2 cellular contexts compared by ENCODE assay signal in genomic region chr5:61307611-61308010, GRCh38.
TF ChIP-seq lines count a peak whose summit lies in the region.

No MANE protein-coding gene starts in this region.

TF ChIP-seq in A549, 52 proteins besides CTCF, POLR2A, EP300 and RAD21 (continued from another document):
- TF ChIP-seq HOXB13 (CRISPR knock-in tag; IDR thresholded peaks at IDR 0.05; ENCODE audit: low read depth), result no peak
- TF ChIP-seq E2F6 (IDR thresholded peaks at IDR 0.05; ENCODE audit: borderline replicate concordance, low read depth), result no peak
TF ChIP-seq in A549: peak in this region for 0.

TF ChIP-seq in GM23338, 12 proteins besides CTCF, POLR2A, EP300 and RAD21 (continued from another document):
- TF ChIP-seq, protein P1, sequence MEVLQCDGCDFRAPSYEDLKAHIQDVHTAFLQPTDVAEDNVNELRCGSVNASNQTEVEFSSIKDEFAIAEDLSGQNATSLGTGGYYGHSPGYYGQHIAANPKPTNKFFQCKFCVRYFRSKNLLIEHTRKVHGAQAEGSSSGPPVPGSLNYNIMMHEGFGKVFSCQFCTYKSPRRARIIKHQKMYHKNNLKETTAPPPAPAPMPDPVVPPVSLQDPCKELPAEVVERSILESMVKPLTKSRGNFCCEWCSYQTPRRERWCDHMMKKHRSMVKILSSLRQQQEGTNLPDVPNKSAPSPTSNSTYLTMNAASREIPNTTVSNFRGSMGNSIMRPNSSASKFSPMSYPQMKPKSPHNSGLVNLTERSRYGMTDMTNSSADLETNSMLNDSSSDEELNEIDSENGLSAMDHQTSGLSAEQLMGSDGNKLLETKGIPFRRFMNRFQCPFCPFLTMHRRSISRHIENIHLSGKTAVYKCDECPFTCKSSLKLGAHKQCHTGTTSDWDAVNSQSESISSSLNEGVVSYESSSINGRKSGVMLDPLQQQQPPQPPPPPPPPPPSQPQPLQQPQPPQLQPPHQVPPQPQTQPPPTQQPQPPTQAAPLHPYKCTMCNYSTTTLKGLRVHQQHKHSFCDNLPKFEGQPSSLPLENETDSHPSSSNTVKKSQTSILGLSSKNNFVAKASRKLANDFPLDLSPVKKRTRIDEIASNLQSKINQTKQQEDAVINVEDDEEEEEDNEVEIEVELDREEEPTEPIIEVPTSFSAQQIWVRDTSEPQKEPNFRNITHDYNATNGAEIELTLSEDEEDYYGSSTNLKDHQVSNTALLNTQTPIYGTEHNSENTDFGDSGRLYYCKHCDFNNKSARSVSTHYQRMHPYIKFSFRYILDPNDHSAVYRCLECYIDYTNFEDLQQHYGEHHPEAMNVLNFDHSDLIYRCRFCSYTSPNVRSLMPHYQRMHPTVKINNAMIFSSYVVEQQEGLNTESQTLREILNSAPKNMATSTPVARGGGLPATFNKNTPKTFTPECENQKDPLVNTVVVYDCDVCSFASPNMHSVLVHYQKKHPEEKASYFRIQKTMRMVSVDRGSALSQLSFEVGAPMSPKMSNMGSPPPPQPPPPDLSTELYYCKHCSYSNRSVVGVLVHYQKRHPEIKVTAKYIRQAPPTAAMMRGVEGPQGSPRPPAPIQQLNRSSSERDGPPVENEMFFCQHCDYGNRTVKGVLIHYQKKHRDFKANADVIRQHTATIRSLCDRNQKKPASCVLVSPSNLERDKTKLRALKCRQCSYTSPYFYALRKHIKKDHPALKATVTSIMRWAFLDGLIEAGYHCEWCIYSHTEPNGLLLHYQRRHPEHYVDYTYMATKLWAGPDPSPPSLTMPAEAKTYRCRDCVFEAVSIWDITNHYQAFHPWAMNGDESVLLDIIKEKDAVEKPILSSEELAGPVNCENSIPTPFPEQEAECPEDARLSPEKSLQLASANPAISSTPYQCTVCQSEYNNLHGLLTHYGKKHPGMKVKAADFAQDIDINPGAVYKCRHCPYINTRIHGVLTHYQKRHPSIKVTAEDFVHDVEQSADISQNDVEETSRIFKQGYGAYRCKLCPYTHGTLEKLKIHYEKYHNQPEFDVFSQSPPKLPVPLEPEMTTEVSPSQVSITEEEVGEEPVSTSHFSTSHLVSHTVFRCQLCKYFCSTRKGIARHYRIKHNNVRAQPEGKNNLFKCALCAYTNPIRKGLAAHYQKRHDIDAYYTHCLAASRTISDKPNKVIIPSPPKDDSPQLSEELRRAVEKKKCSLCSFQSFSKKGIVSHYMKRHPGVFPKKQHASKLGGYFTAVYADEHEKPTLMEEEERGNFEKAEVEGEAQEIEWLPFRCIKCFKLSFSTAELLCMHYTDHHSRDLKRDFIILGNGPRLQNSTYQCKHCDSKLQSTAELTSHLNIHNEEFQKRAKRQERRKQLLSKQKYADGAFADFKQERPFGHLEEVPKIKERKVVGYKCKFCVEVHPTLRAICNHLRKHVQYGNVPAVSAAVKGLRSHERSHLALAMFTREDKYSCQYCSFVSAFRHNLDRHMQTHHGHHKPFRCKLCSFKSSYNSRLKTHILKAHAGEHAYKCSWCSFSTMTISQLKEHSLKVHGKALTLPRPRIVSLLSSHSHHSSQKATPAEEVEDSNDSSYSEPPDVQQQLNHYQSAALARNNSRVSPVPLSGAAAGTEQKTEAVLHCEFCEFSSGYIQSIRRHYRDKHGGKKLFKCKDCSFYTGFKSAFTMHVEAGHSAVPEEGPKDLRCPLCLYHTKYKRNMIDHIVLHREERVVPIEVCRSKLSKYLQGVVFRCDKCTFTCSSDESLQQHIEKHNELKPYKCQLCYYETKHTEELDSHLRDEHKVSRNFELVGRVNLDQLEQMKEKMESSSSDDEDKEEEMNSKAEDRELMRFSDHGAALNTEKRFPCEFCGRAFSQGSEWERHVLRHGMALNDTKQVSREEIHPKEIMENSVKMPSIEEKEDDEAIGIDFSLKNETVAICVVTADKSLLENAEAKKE (CRISPR knock-in tag; IDR thresholded peaks at IDR 0.05), result no peak
- no peak for TF ChIP-seq CREB1 (CRISPR knock-in tag; IDR thresholded peaks at IDR 0.05; ENCODE audit: low read depth)
- TF ChIP-seq ETS1 (IDR thresholded peaks at IDR 0.05), result no peak
- TF ChIP-seq POLR2AphosphoS5 (IDR thresholded peaks at IDR 0.05; ENCODE audit: low read depth), result no peak
- no peak for TF ChIP-seq NANOG (IDR thresholded peaks at IDR 0.05; ENCODE audit: borderline replicate concordance)
